Comparison of ENCODE assay signal across 1 cellular context in genomic region chr2:162574615-162575452, GRCh38.
TF ChIP-seq lines count a peak whose summit lies in the region.

No MANE protein-coding gene starts in this region.

TF ChIP-seq in HepG2, 621 proteins besides CTCF, POLR2A, EP300 and RAD21 (continued from another document and continues in another):
- TF ChIP-seq ZBTB25 (CRISPR knock-in tag; IDR thresholded peaks at IDR 0.05) (peak; percentile 55; the same call in 1 of the 2 replicates), ZNF772 (CRISPR knock-in tag; IDR thresholded peaks at IDR 0.05) (no peak), ZNF747 (CRISPR knock-in tag; IDR thresholded peaks at IDR 0.05; ENCODE audit: borderline replicate concordance) (no peak), ZFP1 (CRISPR knock-in tag; IDR thresholded peaks at IDR 0.05) (peak; percentile 81), ZNF670 (CRISPR knock-in tag; IDR thresholded peaks at IDR 0.05; ENCODE audit: borderline replicate concordance) (peak; percentile 36; the same call in 1 of the 2 replicates), HNRNPK (IDR thresholded peaks at IDR 0.05; ENCODE audit: low read depth, low read length, poor library complexity, severe bottlenecking) (no peak), YEATS4 (CRISPR knock-in tag; IDR thresholded peaks at IDR 0.05; ENCODE audit: borderline replicate concordance) (peak; percentile 64; the same call in 1 of the 2 replicates), ZBTB42 (CRISPR knock-in tag; IDR thresholded peaks at IDR 0.05) (no peak), ZNF432 (CRISPR knock-in tag; IDR thresholded peaks at IDR 0.05; ENCODE audit: borderline replicate concordance) (no peak), MLLT10 (CRISPR knock-in tag; IDR thresholded peaks at IDR 0.05) (no peak), ZNF567 (CRISPR knock-in tag; IDR thresholded peaks at IDR 0.05; ENCODE audit: borderline replicate concordance) (no peak), HDAC6 (IDR thresholded peaks at IDR 0.05; ENCODE audit: low read depth, low read length) (no peak), ZNF746 (CRISPR knock-in tag; IDR thresholded peaks at IDR 0.05) (no peak), ARID5B (CRISPR knock-in tag; IDR thresholded peaks at IDR 0.05) (peak; percentile 100), MBD4 (IDR thresholded peaks at IDR 0.05; ENCODE audit: borderline replicate concordance, low read length) (peak; percentile 79; the same call in 1 of the 2 replicates), TFDP2 (CRISPR knock-in tag; IDR thresholded peaks at IDR 0.05) (no peak), ZIK1 (CRISPR knock-in tag; IDR thresholded peaks at IDR 0.05; ENCODE audit: borderline replicate concordance, low read depth) (no peak), ZZZ3 (CRISPR knock-in tag; IDR thresholded peaks at IDR 0.05; ENCODE audit: borderline replicate concordance) (no peak; the same call in 1 of the 2 replicates), RFXAP (CRISPR knock-in tag; IDR thresholded peaks at IDR 0.05; ENCODE audit: borderline replicate concordance) (no peak), ZHX1 (CRISPR knock-in tag; IDR thresholded peaks at IDR 0.05; ENCODE audit: low read depth) (peak; percentile 67; the same call in 1 of the 2 replicates), HOXA3 (CRISPR knock-in tag; IDR thresholded peaks at IDR 0.05) (peak; percentile 67), BATF2 (CRISPR knock-in tag; IDR thresholded peaks at IDR 0.05) (no peak), PATZ1 (CRISPR knock-in tag; IDR thresholded peaks at IDR 0.05) (peak; percentile 42; the same call in 1 of the 2 replicates), ZNF33B (CRISPR knock-in tag; IDR thresholded peaks at IDR 0.05) (peak; percentile 24; the same call in 1 of the 2 replicates), THAP8 (CRISPR knock-in tag; IDR thresholded peaks at IDR 0.05; ENCODE audit: borderline replicate concordance) (no peak), CBX2 (IDR thresholded peaks at IDR 0.05; ENCODE audit: low read depth, low read length) (no peak), CBX2 (CRISPR knock-in tag; IDR thresholded peaks at IDR 0.05; ENCODE audit: low read depth) (no peak), ZNF576 (CRISPR knock-in tag; IDR thresholded peaks at IDR 0.05) (no peak), PRDM10 (CRISPR knock-in tag; IDR thresholded peaks at IDR 0.05; ENCODE audit: low read depth) (no peak), ELK4 (CRISPR knock-in tag; IDR thresholded peaks at IDR 0.05; ENCODE audit: borderline replicate concordance) (no peak), EED (CRISPR knock-in tag; IDR thresholded peaks at IDR 0.05) (no peak), ZSCAN20 (CRISPR knock-in tag; IDR thresholded peaks at IDR 0.05; ENCODE audit: borderline replicate concordance) (no peak), HIC2 (CRISPR knock-in tag; IDR thresholded peaks at IDR 0.05; ENCODE audit: low read depth) (peak; percentile 65; the same call in 1 of the 2 replicates), ZNF607 (CRISPR knock-in tag; IDR thresholded peaks at IDR 0.05; ENCODE audit: borderline replicate concordance) (no peak), KMT2A (CRISPR knock-in tag; IDR thresholded peaks at IDR 0.05) (no peak), KMT2B (CRISPR knock-in tag; IDR thresholded peaks at IDR 0.05) (no peak), ATF5 (CRISPR knock-in tag; IDR thresholded peaks at IDR 0.05; ENCODE audit: low read depth) (no peak)
